1 cellular context compared by ENCODE assay signal in the genomic region with DNA sequence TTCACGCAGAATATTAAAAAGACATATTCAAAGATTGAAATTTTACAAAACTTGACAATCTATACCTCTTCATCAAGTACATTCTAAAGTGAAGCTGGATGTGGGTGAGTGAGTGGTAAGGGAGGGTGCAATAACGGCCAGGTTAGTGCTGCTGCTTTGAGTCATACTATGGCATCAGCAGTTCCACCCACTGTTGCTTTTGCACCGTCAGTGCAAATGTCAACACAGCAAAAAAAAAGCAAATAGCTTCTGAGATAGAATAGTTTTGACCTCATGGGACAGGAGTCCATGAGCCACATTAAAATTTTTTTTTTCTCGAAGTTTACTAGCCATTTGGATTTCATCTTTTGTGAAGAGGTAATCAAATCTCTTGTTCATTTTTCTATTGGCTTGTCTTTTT.
TF ChIP-seq lines count a peak whose summit lies in the region.

No MANE protein-coding gene starts in this region.

TF ChIP-seq in HEK293, 187 proteins besides CTCF, POLR2A, EP300 and RAD21 (continued from another document):
- TF ChIP-seq, protein P1, sequence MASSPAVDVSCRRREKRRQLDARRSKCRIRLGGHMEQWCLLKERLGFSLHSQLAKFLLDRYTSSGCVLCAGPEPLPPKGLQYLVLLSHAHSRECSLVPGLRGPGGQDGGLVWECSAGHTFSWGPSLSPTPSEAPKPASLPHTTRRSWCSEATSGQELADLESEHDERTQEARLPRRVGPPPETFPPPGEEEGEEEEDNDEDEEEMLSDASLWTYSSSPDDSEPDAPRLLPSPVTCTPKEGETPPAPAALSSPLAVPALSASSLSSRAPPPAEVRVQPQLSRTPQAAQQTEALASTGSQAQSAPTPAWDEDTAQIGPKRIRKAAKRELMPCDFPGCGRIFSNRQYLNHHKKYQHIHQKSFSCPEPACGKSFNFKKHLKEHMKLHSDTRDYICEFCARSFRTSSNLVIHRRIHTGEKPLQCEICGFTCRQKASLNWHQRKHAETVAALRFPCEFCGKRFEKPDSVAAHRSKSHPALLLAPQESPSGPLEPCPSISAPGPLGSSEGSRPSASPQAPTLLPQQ (tag by site-specific recombination; IDR thresholded peaks at IDR 0.05): no peak
- TF ChIP-seq, protein P2, sequence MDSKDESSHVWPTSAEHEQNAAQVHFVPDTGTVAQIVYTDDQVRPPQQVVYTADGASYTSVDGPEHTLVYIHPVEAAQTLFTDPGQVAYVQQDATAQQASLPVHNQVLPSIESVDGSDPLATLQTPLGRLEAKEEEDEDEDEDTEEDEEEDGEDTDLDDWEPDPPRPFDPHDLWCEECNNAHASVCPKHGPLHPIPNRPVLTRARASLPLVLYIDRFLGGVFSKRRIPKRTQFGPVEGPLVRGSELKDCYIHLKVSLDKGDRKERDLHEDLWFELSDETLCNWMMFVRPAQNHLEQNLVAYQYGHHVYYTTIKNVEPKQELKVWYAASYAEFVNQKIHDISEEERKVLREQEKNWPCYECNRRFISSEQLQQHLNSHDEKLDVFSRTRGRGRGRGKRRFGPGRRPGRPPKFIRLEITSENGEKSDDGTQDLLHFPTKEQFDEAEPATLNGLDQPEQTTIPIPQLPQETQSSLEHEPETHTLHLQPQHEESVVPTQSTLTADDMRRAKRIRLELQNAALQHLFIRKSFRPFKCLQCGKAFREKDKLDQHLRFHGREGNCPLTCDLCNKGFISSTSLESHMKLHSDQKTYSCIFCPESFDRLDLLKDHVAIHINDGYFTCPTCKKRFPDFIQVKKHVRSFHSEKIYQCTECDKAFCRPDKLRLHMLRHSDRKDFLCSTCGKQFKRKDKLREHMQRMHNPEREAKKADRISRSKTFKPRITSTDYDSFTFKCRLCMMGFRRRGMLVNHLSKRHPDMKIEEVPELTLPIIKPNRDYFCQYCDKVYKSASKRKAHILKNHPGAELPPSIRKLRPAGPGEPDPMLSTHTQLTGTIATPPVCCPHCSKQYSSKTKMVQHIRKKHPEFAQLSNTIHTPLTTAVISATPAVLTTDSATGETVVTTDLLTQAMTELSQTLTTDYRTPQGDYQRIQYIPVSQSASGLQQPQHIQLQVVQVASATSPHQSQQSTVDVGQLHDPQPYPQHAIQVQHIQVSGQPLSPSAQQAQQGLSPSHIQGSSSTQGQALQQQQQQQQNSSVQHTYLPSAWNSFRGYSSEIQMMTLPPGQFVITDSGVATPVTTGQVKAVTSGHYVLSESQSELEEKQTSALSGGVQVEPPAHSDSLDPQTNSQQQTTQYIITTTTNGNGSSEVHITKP (tag by site-specific recombination; IDR thresholded peaks at IDR 0.05): no peak
- no peak for TF ChIP-seq ZSCAN23 (tag by site-specific recombination; IDR thresholded peaks at IDR 0.05)
- TF ChIP-seq ZNF530 (tag by site-specific recombination; IDR thresholded peaks at IDR 0.05; ENCODE audit: low read depth): no peak
- no peak for TF ChIP-seq ZNF114 (tag by site-specific recombination; IDR thresholded peaks at IDR 0.05)
- TF ChIP-seq, protein P3, sequence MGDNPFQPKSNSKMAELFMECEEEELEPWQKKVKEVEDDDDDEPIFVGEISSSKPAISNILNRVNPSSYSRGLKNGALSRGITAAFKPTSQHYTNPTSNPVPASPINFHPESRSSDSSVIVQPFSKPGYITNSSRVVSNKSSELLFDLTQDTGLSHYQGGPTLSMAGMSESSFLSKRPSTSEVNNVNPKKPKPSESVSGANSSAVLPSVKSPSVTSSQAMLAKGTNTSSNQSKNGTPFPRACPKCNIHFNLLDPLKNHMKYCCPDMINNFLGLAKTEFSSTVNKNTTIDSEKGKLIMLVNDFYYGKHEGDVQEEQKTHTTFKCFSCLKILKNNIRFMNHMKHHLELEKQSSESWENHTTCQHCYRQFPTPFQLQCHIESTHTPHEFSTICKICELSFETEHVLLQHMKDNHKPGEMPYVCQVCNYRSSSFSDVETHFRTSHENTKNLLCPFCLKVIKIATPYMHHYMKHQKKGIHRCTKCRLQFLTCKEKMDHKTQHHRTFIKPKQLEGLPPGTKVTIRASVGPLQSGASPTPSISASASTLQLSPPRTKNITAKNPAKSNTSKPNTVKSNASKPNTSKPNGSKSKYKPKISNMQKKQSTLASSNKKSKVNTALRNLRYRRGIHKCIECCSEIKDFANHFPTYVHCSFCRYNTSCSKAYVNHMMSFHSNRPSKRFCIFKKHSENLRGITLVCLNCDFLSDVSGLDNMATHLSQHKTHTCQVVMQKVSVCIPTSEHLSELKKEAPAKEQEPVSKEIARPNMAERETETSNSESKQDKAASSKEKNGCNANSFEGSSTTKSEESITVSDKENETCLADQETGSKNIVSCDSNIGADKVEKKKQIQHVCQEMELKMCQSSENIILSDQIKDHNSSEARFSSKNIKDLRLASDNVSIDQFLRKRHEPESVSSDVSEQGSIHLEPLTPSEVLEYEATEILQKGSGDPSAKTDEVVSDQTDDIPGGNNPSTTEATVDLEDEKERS (tag by site-specific recombination; IDR thresholded peaks at IDR 0.05): no peak
- TF ChIP-seq ZFHX2 (tag by site-specific recombination; conservative IDR thresholded peaks at IDR 0.05): peak; percentile 30
- TF ChIP-seq ZBTB17 (tag by site-specific recombination; IDR thresholded peaks at IDR 0.05): no peak
- TF ChIP-seq, protein P4, sequence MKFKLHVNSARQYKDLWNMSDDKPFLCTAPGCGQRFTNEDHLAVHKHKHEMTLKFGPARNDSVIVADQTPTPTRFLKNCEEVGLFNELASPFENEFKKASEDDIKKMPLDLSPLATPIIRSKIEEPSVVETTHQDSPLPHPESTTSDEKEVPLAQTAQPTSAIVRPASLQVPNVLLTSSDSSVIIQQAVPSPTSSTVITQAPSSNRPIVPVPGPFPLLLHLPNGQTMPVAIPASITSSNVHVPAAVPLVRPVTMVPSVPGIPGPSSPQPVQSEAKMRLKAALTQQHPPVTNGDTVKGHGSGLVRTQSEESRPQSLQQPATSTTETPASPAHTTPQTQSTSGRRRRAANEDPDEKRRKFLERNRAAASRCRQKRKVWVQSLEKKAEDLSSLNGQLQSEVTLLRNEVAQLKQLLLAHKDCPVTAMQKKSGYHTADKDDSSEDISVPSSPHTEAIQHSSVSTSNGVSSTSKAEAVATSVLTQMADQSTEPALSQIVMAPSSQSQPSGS (tag by site-specific recombination; IDR thresholded peaks at IDR 0.05; ENCODE audit: low read depth): no peak
- TF ChIP-seq SCRT2 (tag by site-specific recombination; IDR thresholded peaks at IDR 0.05): peak; percentile 61
TF ChIP-seq in HEK293: peak in this region for 3.
